ENCODE assay signal across 1 cellular context in genomic region chr6:49866485-49866943, GRCh38.
TF ChIP-seq lines count a peak whose summit lies in the region.

TSS of gene CRISP1 (minus strand) at chr6:49866535. CDS start at chr6:49857400, 9,135 bp downstream.

TF ChIP-seq in K562, 482 proteins besides CTCF, POLR2A, EP300 and RAD21 (continued from another document and continues in another):
- TF ChIP-seq UBTF (IDR thresholded peaks at IDR 0.05; ENCODE audit: borderline replicate concordance in 1 of 2, low read depth in 2 of 2, low read length in 2 of 2) (no peak), SMC3 (conservative IDR thresholded peaks at IDR 0.05; ENCODE audit: insufficient read depth, low read depth, low read length) (no peak), SMARCC2 (IDR thresholded peaks at IDR 0.05; ENCODE audit: low read depth) (0 out of 2 replicates have a peak, but pooled peaks have one; percentile 69), ESRRA (IDR thresholded peaks at IDR 0.05; ENCODE audit: borderline replicate concordance, low read depth) (no peak), SAFB2 (IDR thresholded peaks at IDR 0.05; ENCODE audit: borderline replicate concordance, low read depth, low read length, severe bottlenecking) (no peak), ZNF766 (CRISPR knock-in tag; conservative IDR thresholded peaks at IDR 0.05) (no peak), ZBED1 (IDR thresholded peaks at IDR 0.05) (no peak), PYGO2 (tag; IDR thresholded peaks at IDR 0.05) (no peak), SMARCA4 (IDR thresholded peaks at IDR 0.05) (peak; percentile 78), ZNF830 (CRISPR knock-in tag; IDR thresholded peaks at IDR 0.05) (no peak), ARID1B (IDR thresholded peaks at IDR 0.05) (peak; percentile 75), TAF15 (IDR thresholded peaks at IDR 0.05; ENCODE audit: low read depth, low read length) (no peak), ASH1L (IDR thresholded peaks at IDR 0.05; ENCODE audit: borderline replicate concordance, low read depth, partially characterized antibody) (no peak), DMBX1 (CRISPR knock-in tag; IDR thresholded peaks at IDR 0.05; ENCODE audit: borderline replicate concordance) (no peak), TAF7 (tag; IDR thresholded peaks at IDR 0.05) (no peak), SRF (CRISPR knock-in tag; IDR thresholded peaks at IDR 0.05) (no peak), TOE1 (IDR thresholded peaks at IDR 0.05; ENCODE audit: borderline replicate concordance) (no peak), TOE1 (CRISPR knock-in tag; IDR thresholded peaks at IDR 0.05; ENCODE audit: borderline replicate concordance, low read depth) (no peak), SUPT5H (IDR thresholded peaks at IDR 0.05) (no peak), XRCC5 (IDR thresholded peaks at IDR 0.05; ENCODE audit: low read depth, low read length) (no peak), MBD2 (IDR thresholded peaks at IDR 0.05; ENCODE audit: borderline replicate concordance, low read depth) (no peak), DIDO1 (tag; IDR thresholded peaks at IDR 0.05; ENCODE audit: low read depth) (no peak), ZKSCAN1 (IDR thresholded peaks at IDR 0.05; ENCODE audit: low read depth, low read length) (no peak), ZNF57 (CRISPR knock-in tag; IDR thresholded peaks at IDR 0.05) (no peak), ZNF518B (CRISPR knock-in tag; IDR thresholded peaks at IDR 0.05) (no peak), NR2C2 (CRISPR knock-in tag; IDR thresholded peaks at IDR 0.05) (no peak), NR2C2 (tag; IDR thresholded peaks at IDR 0.05) (peak; percentile 79), DDX20 (tag; IDR thresholded peaks at IDR 0.05; ENCODE audit: low read depth) (no peak), POLR3A (IDR thresholded peaks at IDR 0.05; ENCODE audit: borderline replicate concordance, extremely low read depth, insufficient read depth, insufficient read length) (no peak), THRAP3 (IDR thresholded peaks at IDR 0.05; ENCODE audit: borderline replicate concordance) (no peak), CC2D1A (IDR thresholded peaks at IDR 0.05) (peak; percentile 75; the same call in 1 of the 2 replicates), ZNF324 (CRISPR knock-in tag; IDR thresholded peaks at IDR 0.05) (no peak), GTF2F1 (IDR thresholded peaks at IDR 0.05; ENCODE audit: low read depth, low read length) (no peak), ZNF24 (IDR thresholded peaks at IDR 0.05) (no peak), ETV5 (CRISPR knock-in tag; IDR thresholded peaks at IDR 0.05; ENCODE audit: low read depth) (no peak), MAFF (IDR thresholded peaks at IDR 0.05; ENCODE audit: low read length) (peak; percentile 83; the same call in 1 of the 2 replicates), GTF2A2 (tag; IDR thresholded peaks at IDR 0.05) (no peak), ILF3 (IDR thresholded peaks at IDR 0.05; ENCODE audit: borderline replicate concordance) (no peak), PRMT5 (CRISPR knock-in tag; IDR thresholded peaks at IDR 0.05) (no peak), RREB1 (CRISPR knock-in tag; IDR thresholded peaks at IDR 0.05) (no peak)
- TF ChIP-seq, protein P1, sequence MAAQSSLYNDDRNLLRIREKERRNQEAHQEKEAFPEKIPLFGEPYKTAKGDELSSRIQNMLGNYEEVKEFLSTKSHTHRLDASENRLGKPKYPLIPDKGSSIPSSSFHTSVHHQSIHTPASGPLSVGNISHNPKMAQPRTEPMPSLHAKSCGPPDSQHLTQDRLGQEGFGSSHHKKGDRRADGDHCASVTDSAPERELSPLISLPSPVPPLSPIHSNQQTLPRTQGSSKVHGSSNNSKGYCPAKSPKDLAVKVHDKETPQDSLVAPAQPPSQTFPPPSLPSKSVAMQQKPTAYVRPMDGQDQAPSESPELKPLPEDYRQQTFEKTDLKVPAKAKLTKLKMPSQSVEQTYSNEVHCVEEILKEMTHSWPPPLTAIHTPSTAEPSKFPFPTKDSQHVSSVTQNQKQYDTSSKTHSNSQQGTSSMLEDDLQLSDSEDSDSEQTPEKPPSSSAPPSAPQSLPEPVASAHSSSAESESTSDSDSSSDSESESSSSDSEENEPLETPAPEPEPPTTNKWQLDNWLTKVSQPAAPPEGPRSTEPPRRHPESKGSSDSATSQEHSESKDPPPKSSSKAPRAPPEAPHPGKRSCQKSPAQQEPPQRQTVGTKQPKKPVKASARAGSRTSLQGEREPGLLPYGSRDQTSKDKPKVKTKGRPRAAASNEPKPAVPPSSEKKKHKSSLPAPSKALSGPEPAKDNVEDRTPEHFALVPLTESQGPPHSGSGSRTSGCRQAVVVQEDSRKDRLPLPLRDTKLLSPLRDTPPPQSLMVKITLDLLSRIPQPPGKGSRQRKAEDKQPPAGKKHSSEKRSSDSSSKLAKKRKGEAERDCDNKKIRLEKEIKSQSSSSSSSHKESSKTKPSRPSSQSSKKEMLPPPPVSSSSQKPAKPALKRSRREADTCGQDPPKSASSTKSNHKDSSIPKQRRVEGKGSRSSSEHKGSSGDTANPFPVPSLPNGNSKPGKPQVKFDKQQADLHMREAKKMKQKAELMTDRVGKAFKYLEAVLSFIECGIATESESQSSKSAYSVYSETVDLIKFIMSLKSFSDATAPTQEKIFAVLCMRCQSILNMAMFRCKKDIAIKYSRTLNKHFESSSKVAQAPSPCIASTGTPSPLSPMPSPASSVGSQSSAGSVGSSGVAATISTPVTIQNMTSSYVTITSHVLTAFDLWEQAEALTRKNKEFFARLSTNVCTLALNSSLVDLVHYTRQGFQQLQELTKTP (IDR thresholded peaks at IDR 0.05; ENCODE audit: low read depth in 1 of 2, partially characterized antibody in 2 of 2), result no peak
- TF ChIP-seq, protein P2, sequence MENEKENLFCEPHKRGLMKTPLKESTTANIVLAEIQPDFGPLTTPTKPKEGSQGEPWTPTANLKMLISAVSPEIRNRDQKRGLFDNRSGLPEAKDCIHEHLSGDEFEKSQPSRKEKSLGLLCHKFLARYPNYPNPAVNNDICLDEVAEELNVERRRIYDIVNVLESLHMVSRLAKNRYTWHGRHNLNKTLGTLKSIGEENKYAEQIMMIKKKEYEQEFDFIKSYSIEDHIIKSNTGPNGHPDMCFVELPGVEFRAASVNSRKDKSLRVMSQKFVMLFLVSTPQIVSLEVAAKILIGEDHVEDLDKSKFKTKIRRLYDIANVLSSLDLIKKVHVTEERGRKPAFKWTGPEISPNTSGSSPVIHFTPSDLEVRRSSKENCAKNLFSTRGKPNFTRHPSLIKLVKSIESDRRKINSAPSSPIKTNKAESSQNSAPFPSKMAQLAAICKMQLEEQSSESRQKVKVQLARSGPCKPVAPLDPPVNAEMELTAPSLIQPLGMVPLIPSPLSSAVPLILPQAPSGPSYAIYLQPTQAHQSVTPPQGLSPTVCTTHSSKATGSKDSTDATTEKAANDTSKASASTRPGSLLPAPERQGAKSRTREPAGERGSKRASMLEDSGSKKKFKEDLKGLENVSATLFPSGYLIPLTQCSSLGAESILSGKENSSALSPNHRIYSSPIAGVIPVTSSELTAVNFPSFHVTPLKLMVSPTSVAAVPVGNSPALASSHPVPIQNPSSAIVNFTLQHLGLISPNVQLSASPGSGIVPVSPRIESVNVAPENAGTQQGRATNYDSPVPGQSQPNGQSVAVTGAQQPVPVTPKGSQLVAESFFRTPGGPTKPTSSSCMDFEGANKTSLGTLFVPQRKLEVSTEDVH (IDR thresholded peaks at IDR 0.05; ENCODE audit: low read depth, partially characterized antibody), result no peak
- TF ChIP-seq, protein P3, sequence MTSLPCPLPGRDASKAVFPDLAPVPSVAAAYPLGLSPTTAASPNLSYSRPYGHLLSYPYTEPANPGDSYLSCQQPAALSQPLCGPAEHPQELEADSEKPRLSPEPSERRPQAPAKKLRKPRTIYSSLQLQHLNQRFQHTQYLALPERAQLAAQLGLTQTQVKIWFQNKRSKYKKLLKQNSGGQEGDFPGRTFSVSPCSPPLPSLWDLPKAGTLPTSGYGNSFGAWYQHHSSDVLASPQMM (CRISPR knock-in tag; IDR thresholded peaks at IDR 0.05), result no peak
- TF ChIP-seq, protein P4, sequence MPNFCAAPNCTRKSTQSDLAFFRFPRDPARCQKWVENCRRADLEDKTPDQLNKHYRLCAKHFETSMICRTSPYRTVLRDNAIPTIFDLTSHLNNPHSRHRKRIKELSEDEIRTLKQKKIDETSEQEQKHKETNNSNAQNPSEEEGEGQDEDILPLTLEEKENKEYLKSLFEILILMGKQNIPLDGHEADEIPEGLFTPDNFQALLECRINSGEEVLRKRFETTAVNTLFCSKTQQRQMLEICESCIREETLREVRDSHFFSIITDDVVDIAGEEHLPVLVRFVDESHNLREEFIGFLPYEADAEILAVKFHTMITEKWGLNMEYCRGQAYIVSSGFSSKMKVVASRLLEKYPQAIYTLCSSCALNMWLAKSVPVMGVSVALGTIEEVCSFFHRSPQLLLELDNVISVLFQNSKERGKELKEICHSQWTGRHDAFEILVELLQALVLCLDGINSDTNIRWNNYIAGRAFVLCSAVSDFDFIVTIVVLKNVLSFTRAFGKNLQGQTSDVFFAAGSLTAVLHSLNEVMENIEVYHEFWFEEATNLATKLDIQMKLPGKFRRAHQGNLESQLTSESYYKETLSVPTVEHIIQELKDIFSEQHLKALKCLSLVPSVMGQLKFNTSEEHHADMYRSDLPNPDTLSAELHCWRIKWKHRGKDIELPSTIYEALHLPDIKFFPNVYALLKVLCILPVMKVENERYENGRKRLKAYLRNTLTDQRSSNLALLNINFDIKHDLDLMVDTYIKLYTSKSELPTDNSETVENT (CRISPR knock-in tag; IDR thresholded peaks at IDR 0.05), result no peak
